ENCODE assay signal across 13 cellular contexts in genomic region chr11:67369801-67370284, GRCh38. TPM values are rescaled to one million over a fixed set of nuclear protein-coding genes. Genes with fewer than 3 reads are reported as not detected.
A peak's percentile ranks its signal among the peaks of the same experiment; 100 is the strongest.
DNase-seq lines count a peak whose midpoint lies in the region; ATAC-seq and TF ChIP-seq lines count a peak whose summit lies in the region.
"Had no signal": no experiment of that assay in that cellular context is flagged by ENCODE, and none has a peak within 500 bp of the region (broad histone marks: within the 10 kb centered on the region; RNA-seq: fewer than 3 reads in every experiment).

No MANE protein-coding gene starts in this region.

- H3K4me1 Mint-ChIP-seq in immature natural killer cell: peaks cover 71 to 75% of the 10 kb centered on the region in 2 donors

- peaks cover 14 to 27% (median 23%) of the 10 kb centered on the region in 3 donors for H3K27me3 Mint-ChIP-seq in immature natural killer cell (ENCODE audit: low read depth in 3 of 3)

- H3K4me3 ChIP-seq in adipocyte (ENCODE audit: low read length) (no peak overlapping the region), stomach (peak overlapping the region in 1 of 4 donors; percentile 5), left lung (no peak overlapping the region)
- H3K4me3 ChIP-seq: heart right ventricle, skin epidermis had no signal

- ATAC-seq in GM18909 (IDR thresholded peaks at IDR 0.05; ENCODE audit: poor library complexity, unreplicated experiment) (no peak), left lung (no peak)
- ATAC-seq: activated CD8-positive, alpha-beta T cell treated with anti-CD3 and anti-CD28 coated beads for 36 hours; heart right ventricle had no signal

- H3K27ac Mint-ChIP-seq in immature natural killer cell: peak overlapping the region in 3 of 6 donors; percentile 37 to 59 (median 42)
- H3K27ac Mint-ChIP-seq: activated CD8-positive, alpha-beta T cell treated with anti-CD3 and anti-CD28 coated beads for 36 hours; activated naive CD4-positive, alpha-beta T cell treated with anti-CD3 and anti-CD28 coated beads, Interleukin-2, amount 10 ng/mL, durations not matched to agents 7 days and 5 days had no signal

- peaks cover 5 to 10% (median 10%) of the 10 kb centered on the region in 3 donors for H3K36me3 Mint-ChIP-seq in immature natural killer cell
- H3K36me3 Mint-ChIP-seq: activated naive CD4-positive, alpha-beta T cell treated with anti-CD3 and anti-CD28 coated beads, Interleukin-2, amount 10 ng/mL, durations not matched to agents 7 days and 5 days had no signal

- no peak for TF ChIP-seq EP300 in stomach (IDR thresholded peaks at IDR 0.05)

- peak; percentile 66 for DNase-seq in EH (ENCODE audit: low read depth)
- DNase-seq in adipocyte (ENCODE audit: low read depth): peak; percentile 57
- DNase-seq in immature natural killer cell: no peak
- DNase-seq in stomach: no peak
- no peak for DNase-seq in activated gamma-delta T cell treated with Interleukin-2 at 50 U/mL for 16 hours
- no peak for DNase-seq in left lung
- DNase-seq in Kasumi-1 (lab: John Stamatoyannopoulos, UW): no peak
- DNase-seq: activated CD8-positive, alpha-beta T cell treated with anti-CD3 and anti-CD28 coated beads for 36 hours; activated naive CD4-positive, alpha-beta T cell treated with anti-CD3 and anti-CD28 coated beads, Interleukin-2, amount 10 ng/mL, durations not matched to agents 7 days and 5 days; heart right ventricle; NCI-H1436 had no signal

- H3K27ac ChIP-seq in stomach (peak overlapping the region; percentile 11 to 99 (median 97)), left lung (no peak overlapping the region)
- H3K27ac ChIP-seq: heart right ventricle had no signal

- WGBS in stomach, 5 donors: 50 to 69% (median 62%) methylated on average over 11 to 12 of the region's 12 CpGs

- H3K4me3 Mint-ChIP-seq in immature natural killer cell: peak overlapping the region in 4 of 5 donors; percentile 22 to 57 (median 42)
- H3K4me3 Mint-ChIP-seq: activated CD8-positive, alpha-beta T cell treated with anti-CD3 and anti-CD28 coated beads for 36 hours; activated naive CD4-positive, alpha-beta T cell treated with anti-CD3 and anti-CD28 coated beads, Interleukin-2, amount 10 ng/mL, durations not matched to agents 7 days and 5 days had no signal

- H3K4me1 ChIP-seq in adipocyte (ENCODE audit: control insufficient read depth, insufficient read depth, low read length): peaks cover 69% of the 10 kb centered on the region
- peaks cover 60 to 90% (median 75%) of the 10 kb centered on the region in 4 donors for H3K4me1 ChIP-seq in stomach
- H3K4me1 ChIP-seq in left lung: peaks cover 34 to 86% of the 10 kb centered on the region in 2 donors

- TF ChIP-seq CTCF in stomach (IDR thresholded peaks at IDR 0.05) (no peak), left lung (IDR thresholded peaks at IDR 0.05) (no peak)

- TF ChIP-seq POLR2A in stomach (IDR thresholded peaks at IDR 0.05): no peak

- no peaks in the 10 kb centered on the region for H3K9me3 ChIP-seq in adipocyte (ENCODE audit: control insufficient read depth, low read length)
- H3K9me3 ChIP-seq in stomach: no peaks in the 10 kb centered on the region
- H3K9me3 ChIP-seq in left lung: no peaks in the 10 kb centered on the region
- H3K9me3 ChIP-seq: heart right ventricle had no signal

- H3K27me3 ChIP-seq in adipocyte (replicated peaks; ENCODE audit: control insufficient read depth, insufficient read depth, low read length): no peaks in the 10 kb centered on the region
- no peaks in the 10 kb centered on the region for H3K27me3 ChIP-seq in stomach
- no peaks in the 10 kb centered on the region for H3K27me3 ChIP-seq in left lung

- intact Hi-C loops in stomach (cut with DNase I; ENCODE audit: low total_unique reads) (no loop called here), left lung (cut with DNase I) (no loop called here)

- H3K9ac ChIP-seq in adipocyte (ENCODE audit: low read length): peak overlapping the region; percentile 26

- peaks cover 0 to 2% (median 0%) of the 10 kb centered on the region in 6 donors for H3K9me3 Mint-ChIP-seq in immature natural killer cell
- H3K9me3 Mint-ChIP-seq: activated CD8-positive, alpha-beta T cell treated with anti-CD3 and anti-CD28 coated beads for 36 hours; activated naive CD4-positive, alpha-beta T cell treated with anti-CD3 and anti-CD28 coated beads, Interleukin-2, amount 10 ng/mL, durations not matched to agents 7 days and 5 days had no signal

- H3K36me3 ChIP-seq in adipocyte (ENCODE audit: control insufficient read depth, insufficient read depth, low read length, severe bottlenecking) (peaks cover 14% of the 10 kb centered on the region), stomach (peaks cover 3 to 17% (median 8%) of the 10 kb centered on the region in 4 donors), left lung (peaks cover 0 to 8% of the 10 kb centered on the region in 2 donors)

RNA-seq across cellular contexts. Expression of gene CLCF1, which starts 3.6 kb away (rescaled TPM):
- polyA plus RNA-seq in immature natural killer cell (1 to 10 TPM in 1 of 3 donors, under 1 TPM in 1, not detected in 1; 0.34 to 2.2 TPM), stomach (1 to 10 TPM; 2.7 to 5.4 (median 3.2) TPM)
- total RNA-seq in stomach (10 to 100 TPM in 3 of 5 donors, 1 to 10 TPM in 1, not detected in 1; 2.6 to 69.2 (median 17.8) TPM), left lung (1 to 10 TPM; 7.3 to 9.2 TPM)

RNA-seq across cellular contexts. Expression of gene POLD4, which starts 16.5 kb away (rescaled TPM):
- 100 to 1,000 TPM in 2 of 3 donors, 10 to 100 TPM in 1; 86.1 to 131 (median 118) TPM for polyA plus RNA-seq in immature natural killer cell
- total RNA-seq in stomach: 100 to 1,000 TPM in 1 of 5 donors, 10 to 100 TPM in 4; 13.8 to 117 (median 54.8) TPM
- 100 to 1,000 TPM; 129 to 316 (median 153) TPM for polyA plus RNA-seq in stomach
- 10 to 100 TPM; 67.7 to 77.3 TPM for total RNA-seq in left lung

RNA-seq across cellular contexts. Expression of gene RAD9A, which starts 21.9 kb away (rescaled TPM):
- polyA plus RNA-seq in immature natural killer cell (10 to 100 TPM; 10.2 to 12.8 (median 11.6) TPM), stomach (10 to 100 TPM; 11.8 to 30.3 (median 17.0) TPM)
- total RNA-seq in stomach (10 to 100 TPM in 4 of 5 donors, 1 to 10 TPM in 1; 7.0 to 88.9 (median 29.5) TPM), left lung (10 to 100 TPM; 18.4 to 21.5 TPM)

RNA-seq across cellular contexts. Expression of gene PPP1CA, which starts 31.8 kb away (rescaled TPM):
- 1,000 to 10,000 TPM in 1 of 3 donors, 100 to 1,000 TPM in 2; 830 to 1,276 (median 950) TPM for polyA plus RNA-seq in immature natural killer cell
- total RNA-seq in stomach: 100 to 1,000 TPM in 2 of 5 donors, 10 to 100 TPM in 3; 28.6 to 229 (median 97.9) TPM
- 100 to 1,000 TPM; 109 to 203 (median 153) TPM for polyA plus RNA-seq in stomach
- 100 to 1,000 TPM; 138 to 173 TPM for total RNA-seq in left lung

RNA-seq across cellular contexts. Expression of gene TBC1D10C, which starts 34.0 kb away (rescaled TPM):
- polyA plus RNA-seq in immature natural killer cell (100 to 1,000 TPM; 396 to 531 (median 451) TPM), stomach (1 to 10 TPM; 2.8 to 6.1 (median 5.5) TPM)
- total RNA-seq in stomach (10 to 100 TPM in 1 of 5 donors, 1 to 10 TPM in 3, under 1 TPM in 1; 0.29 to 12.0 (median 3.5) TPM), left lung (10 to 100 TPM in 1 of 2 donors, 1 to 10 TPM in 1; 8.0 to 15.5 TPM)

Comparison
In these comparisons a context has a peak if more than half of its experiments do, and no peak if none do; other contexts are left out.
1. DNase-seq: peak in EH (single experiment) and adipocyte (single experiment); none in immature natural killer cell (0 of 3), stomach (single experiment), activated gamma-delta T cell treated with Interleukin-2 at 50 U/mL for 16 hours (single experiment), left lung (0 of 2) and Kasumi-1 (0 of 2).
2. H3K27ac ChIP-seq: peak in stomach (5 of 5); none in left lung (0 of 2).